In the genomic region with DNA sequence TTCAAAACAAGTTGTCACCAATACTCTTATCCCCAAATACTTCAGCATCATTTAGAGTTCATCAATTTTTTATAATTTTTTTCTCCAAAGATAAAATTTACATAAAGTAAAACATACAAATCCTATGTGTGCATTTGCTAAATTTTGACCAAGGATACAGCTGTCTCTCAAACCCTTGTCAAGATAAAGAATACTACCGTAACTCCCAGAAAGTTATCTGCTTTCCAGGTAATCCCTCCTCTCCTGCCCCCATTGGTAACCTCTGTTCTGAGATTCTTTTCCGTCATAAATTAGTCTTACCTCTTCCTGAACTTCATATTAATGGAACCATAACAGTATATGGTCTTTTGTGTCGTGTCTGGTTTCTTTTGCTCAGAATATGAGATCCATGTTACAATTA, we compare ENCODE assay signal across 8 cellular contexts.
"Had no signal": no experiment of that assay in that cellular context is flagged by ENCODE, and none has a peak within 500 bp of the region (broad histone marks: within the 10 kb centered on the region; RNA-seq: fewer than 3 reads in every experiment).

No MANE protein-coding gene starts in this region.

- DNase-seq: GM23248, GOT3, H7, IMR-90, KBM-7 had no signal

- FAIRE-seq: HTR-8/SVneo had no signal

- H3K9ac ChIP-seq: GM23248, KMS-11 had no signal

- H3K4me1 ChIP-seq: HAP-1 had no signal

- H3K4me2 ChIP-seq: KMS-11 had no signal

- H2AFZ ChIP-seq: GM23248 had no signal

- H3K4me3 ChIP-seq: GM23248, HAP-1 had no signal

- H3K27ac ChIP-seq: GM23248, KMS-11 had no signal

- H3K9me3 ChIP-seq: HAP-1 had no signal
